ENCODE assay signal across 1 cellular context in genomic region chr20:1618954-1619550, GRCh38.
TF ChIP-seq lines count a peak whose summit lies in the region.

No MANE protein-coding gene starts in this region.

TF ChIP-seq in IMR-90, 13 proteins besides CTCF, POLR2A, EP300 and RAD21 (continued from another document):
- TF ChIP-seq ELK1 (IDR thresholded peaks at IDR 0.05; ENCODE audit: borderline replicate concordance, low read depth, low read length) (no peak), SMC3 (IDR thresholded peaks at IDR 0.05; ENCODE audit: low read depth, low read length) (no peak), MAFK (IDR thresholded peaks at IDR 0.05; ENCODE audit: low read depth, low read length) (no peak), FOS (IDR thresholded peaks at IDR 0.05; ENCODE audit: low read depth, low read length) (no peak), RFX5 (IDR thresholded peaks at IDR 0.05; ENCODE audit: low read depth, low read length) (no peak)
TF ChIP-seq in IMR-90: peak in this region for 0.
